ENCODE assay signal across 8 cellular contexts in genomic region chr9:130693426-130694191, GRCh38. TPM values are rescaled to one million over a fixed set of nuclear protein-coding genes. Genes with fewer than 3 reads are reported as not detected.
DNase-seq lines count a peak whose midpoint lies in the region; ATAC-seq and TF ChIP-seq lines count a peak whose summit lies in the region.

Gene EXOSC2, plus strand, starts transcription at chr9:130693780. Its CDS starts 12 bp downstream, at chr9:130693792.

- TF ChIP-seq CTCF in H9 (conservative IDR thresholded peaks at IDR 0.05) (no peak), fibroblast of pulmonary artery (IDR thresholded peaks at IDR 0.05; ENCODE audit: low read length, missing control alignments) (no peak), nephron (IDR thresholded peaks at IDR 0.05; ENCODE audit: unreplicated experiment in 3 of 3) (no peak)

- H3K36me3 Mint-ChIP-seq in H9 (ENCODE audit: insufficient read depth in 1 of 3, low read depth in 3 of 3) (peaks cover 32 to 38% (median 36%) of the 10 kb centered on the region in 3 experiments), nephron (ENCODE audit: low read depth) (peaks cover 32% of the 10 kb centered on the region)

- peaks cover 15% of the 10 kb centered on the region; the same call in 1 of the 2 replicates for H3K79me2 ChIP-seq in H9 (ENCODE audit: insufficient read depth, low read length)

- ATAC-seq in stimulated activated naive CD8-positive, alpha-beta T cell treated with anti-CD3 and anti-CD28 coated beads, Interleukin-15, Interleukin-2, amounts not matched to agents 100 U/mL and 50 U/mL, for 24 hours = peak; percentile 98

- H2BK15ac ChIP-seq in H9 (ENCODE audit: low read depth, low read length) = no peak within 1 kb of the TSS

- H3K56ac ChIP-seq in H9 (ENCODE audit: insufficient read length, low read depth, low read length) = peak within 1 kb of the TSS; percentile 1

- no CpG with 5 or more reads among the region's 40 CpGs for WGBS in H9 (ENCODE audit: extremely low coverage, insufficient read length, low lambda C conversion rate)

- H3K9me3 ChIP-seq in ES-I3 (ENCODE audit: control insufficient read depth, insufficient read depth, low read length) (no peaks in the 10 kb centered on the region), H9 (ENCODE audit: control insufficient read depth, low read depth, low read length) (no peaks in the 10 kb centered on the region), MG63 (no peaks in the 10 kb centered on the region)

- H3K27me3 Mint-ChIP-seq in H9 (ENCODE audit: low read depth) = no peaks in the 10 kb centered on the region; the same call in 1 of the 2 replicates
- no peaks in the 10 kb centered on the region for H3K27me3 Mint-ChIP-seq in nephron (ENCODE audit: low read depth)

- peak within 1 kb of the TSS; percentile 97 for H3K4me2 ChIP-seq in H9 (ENCODE audit: insufficient read depth, insufficient read length, low read length)

- no peak within 1 kb of the TSS for H2BK20ac ChIP-seq in H9 (ENCODE audit: low read depth, low read length, poor library complexity, severe bottlenecking)

- peak; percentile 99 for DNase-seq in H9
- peak; percentile 99 for DNase-seq in MG63
- peak; percentile 98 to 99 for DNase-seq in SHP77 (lab: John Stamatoyannopoulos, UW)
- peak; percentile 98 for DNase-seq in activated effector memory CD4-positive, alpha-beta T cell treated with Interleukin-2 at 50 U/mL for 16 hours
- DNase-seq in fibroblast of pulmonary artery (ENCODE audit: low read depth) = peak; percentile 99
- DNase-seq in stimulated activated naive CD8-positive, alpha-beta T cell treated with anti-CD3 and anti-CD28 coated beads, Interleukin-15, Interleukin-2, amounts not matched to agents 100 U/mL and 50 U/mL, for 24 hours = peak; percentile 96

- H3K27ac Mint-ChIP-seq in H9 (peak within 1 kb of the TSS; percentile 49 to 99 (median 97)), nephron (peak within 1 kb of the TSS; percentile 87 to 98 (median 89))

- no peak within 1 kb of the TSS for H2AK5ac ChIP-seq in H9 (ENCODE audit: insufficient read length, low read length)

- peak within 1 kb of the TSS; percentile 80 for H3K18ac ChIP-seq in H9 (ENCODE audit: insufficient read length, low read depth, low read length)

- H3K23me2 ChIP-seq in H9 (ENCODE audit: insufficient read length, low read depth, low read length, poor library complexity, severe bottlenecking) = peaks cover 7% of the 10 kb centered on the region

- peak within 1 kb of the TSS; percentile 74 for H3K9ac ChIP-seq in ES-I3 (ENCODE audit: low read depth, low read length)
- peak within 1 kb of the TSS; percentile 99 for H3K9ac ChIP-seq in H9 (ENCODE audit: extremely low read depth, insufficient read length, low read length)

- H3K27me3 ChIP-seq in H9 (ENCODE audit: insufficient read depth, low read length) = no peaks in the 10 kb centered on the region
- no peaks in the 10 kb centered on the region for H3K27me3 ChIP-seq in MG63

- no peak within 1 kb of the TSS; the same call in 1 of the 2 replicates for H3K4ac ChIP-seq in H9 (ENCODE audit: low read depth, low read length)

- H4K5ac ChIP-seq in H9 (ENCODE audit: insufficient read length, low read depth, low read length) = peak within 1 kb of the TSS; percentile 33

- no peak within 1 kb of the TSS for H3T11ph ChIP-seq in H9 (ENCODE audit: low read length)

- peak within 1 kb of the TSS; percentile 71 for H3K4me3 ChIP-seq in MG63
- peak within 1 kb of the TSS; percentile 89 for H3K4me3 ChIP-seq in fibroblast of pulmonary artery (replicated peaks; ENCODE audit: low read depth, low read length)

- H3K4me1 Mint-ChIP-seq in H9 (peaks cover 46 to 47% of the 10 kb centered on the region in 2 experiments), nephron (peaks cover 34% of the 10 kb centered on the region)

- H2BK12ac ChIP-seq in H9 (ENCODE audit: insufficient read length, low read depth, low read length) = no peak within 1 kb of the TSS

- no peak within 1 kb of the TSS for H3K27ac ChIP-seq in H9 (ENCODE audit: insufficient read length, low read depth, low read length)

- peak within 1 kb of the TSS; percentile 66 for H3K14ac ChIP-seq in H9 (ENCODE audit: insufficient read depth, low read length)

- peaks cover 9% of the 10 kb centered on the region for H3K79me1 ChIP-seq in H9 (ENCODE audit: insufficient read depth, low read depth, low read length, poor library complexity, severe bottlenecking)

- H3K36me3 ChIP-seq in ES-I3 (ENCODE audit: insufficient read depth, low read length) = peaks cover 12% of the 10 kb centered on the region
- H3K36me3 ChIP-seq in MG63 = peaks cover 32% of the 10 kb centered on the region

- H3K9me3 Mint-ChIP-seq in H9 = 0 out of 5 replicates have a peak, but pooled peaks cover 0 to 2% of the 10 kb centered on the region in 2 experiments
- H3K9me3 Mint-ChIP-seq in nephron = no peaks in the 10 kb centered on the region

- no peak within 1 kb of the TSS for H3K23ac ChIP-seq in H9 (ENCODE audit: insufficient read length, low read depth, low read length)

- peak within 1 kb of the TSS; percentile 54 for H4K91ac ChIP-seq in H9 (ENCODE audit: insufficient read length, low read depth, low read length)

- 0 out of 2 replicates have a peak, but pooled peaks cover 4% of the 10 kb centered on the region for H3K4me1 ChIP-seq in ES-I3 (ENCODE audit: insufficient read depth, low read length)
- H3K4me1 ChIP-seq in H9 (ENCODE audit: insufficient read depth, low read length) = no peaks in the 10 kb centered on the region; the same call in 1 of the 2 replicates

- no peak within 1 kb of the TSS for H4K8ac ChIP-seq in H9 (replicated peaks; ENCODE audit: insufficient read length, low read depth, low read length)

- H4K20me1 ChIP-seq in H9 (ENCODE audit: control insufficient read depth, insufficient read depth, insufficient read length) = no peaks in the 10 kb centered on the region

- H2AFZ ChIP-seq in H9 (ENCODE audit: low read length) = no peak within 1 kb of the TSS

- H2BK120ac ChIP-seq in H9 (ENCODE audit: low read depth, low read length, poor library complexity, severe bottlenecking) = no peak within 1 kb of the TSS

- no peak within 1 kb of the TSS for H2BK5ac ChIP-seq in H9 (ENCODE audit: insufficient read length, low read length)

- H3K4me3 Mint-ChIP-seq in H9 (peak within 1 kb of the TSS; percentile 98 to 99), nephron (peak within 1 kb of the TSS; percentile 93 to 94 (median 94))

RNA-seq across cellular contexts. Expression of gene EXOSC2, which starts in this region (rescaled TPM):
- total RNA-seq in H9 (2021) = 92.0 and 94.5 TPM in 2 replicates
- 31.4 and 46.4 TPM in 2 replicates for total RNA-seq in MG63 (2014; rRNA removed; shearing (Covaris generic); ENCODE audit: low replicate concordance)
